ENCODE assay signal across 8 cellular contexts in the genomic region with DNA sequence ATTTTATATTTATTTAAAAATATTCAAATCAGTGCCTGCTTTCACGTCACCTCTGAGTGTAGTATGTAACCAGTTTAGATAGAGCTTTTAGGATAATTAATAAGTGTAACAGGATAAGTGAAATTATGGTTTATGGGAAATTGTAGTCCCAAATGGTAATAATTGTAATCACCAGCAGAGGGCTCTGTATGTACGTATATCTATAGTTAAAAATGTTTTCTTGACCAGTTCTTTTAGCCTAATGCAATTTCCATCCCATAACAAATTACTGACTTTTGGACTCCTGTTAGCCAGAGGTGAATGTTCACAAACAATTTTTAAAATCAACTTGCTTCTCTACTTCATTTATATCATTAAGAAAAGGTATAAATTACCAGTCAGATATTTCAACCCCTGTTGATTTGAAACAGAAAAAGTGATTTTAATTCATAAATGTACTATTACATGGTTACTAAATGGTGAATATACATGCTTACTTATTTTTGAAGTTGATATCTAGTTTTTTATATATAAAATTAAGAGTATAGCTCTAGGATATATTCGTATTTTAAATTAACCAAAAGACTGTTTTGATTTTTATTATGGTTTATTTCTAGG. TPM values are rescaled to one million over a fixed set of nuclear protein-coding genes. Genes with fewer than 3 reads are reported as not detected.
A peak's percentile ranks its signal among the peaks of the same experiment; 100 is the strongest.
DNase-seq lines count a peak whose midpoint lies in the region; ATAC-seq and TF ChIP-seq lines count a peak whose summit lies in the region.

No MANE protein-coding gene starts in this region.

- H3K9ac ChIP-seq in mesenchymal stem cell (ENCODE audit: low read length) = no peak overlapping the region

- H2BK12ac ChIP-seq in mesenchymal stem cell (ENCODE audit: low read length in 2 of 2) = no peak overlapping the region

- no peak overlapping the region for H3K18ac ChIP-seq in mesenchymal stem cell (ENCODE audit: low read depth in 1 of 2, low read length in 2 of 2)

- H3K9me3 ChIP-seq in CD8-positive, alpha-beta T cell (ENCODE audit: low read length) = no peaks in the 10 kb centered on the region
- H3K9me3 ChIP-seq in mesenchymal stem cell (ENCODE audit: control insufficient read depth, low read length) = no peaks in the 10 kb centered on the region

- H2BK120ac ChIP-seq in mesenchymal stem cell (ENCODE audit: low read depth, low read length) = no peak overlapping the region

- no peak overlapping the region for H2BK15ac ChIP-seq in mesenchymal stem cell (ENCODE audit: low read depth, poor library complexity, severe bottlenecking)

- TF ChIP-seq CTCF in CD8-positive, alpha-beta T cell (IDR thresholded peaks at IDR 0.05) = peak; percentile 99

- peaks cover 49% of the 10 kb centered on the region for H3K36me3 Mint-ChIP-seq in CD8-positive, alpha-beta T cell

- POLR2A ChIA-PET in CD8-positive, alpha-beta T cell (lab: Charles Lee) = interaction anchor here (0.6 to 1.4 kb wide), 4 partner anchors 92 to 369 kb away, joined by 3 to 8 read pairs (median 4); no protein-coding TSS in a partner anchor

- H3K36me3 ChIP-seq in CD8-positive, alpha-beta T cell (ENCODE audit: insufficient read depth, low read length) = peaks cover 3% of the 10 kb centered on the region
- peaks cover 4 to 75% of the 10 kb centered on the region in 2 experiments for H3K36me3 ChIP-seq in mesenchymal stem cell (ENCODE audit: control insufficient read depth in 1 of 2, insufficient read depth in 2 of 2, low read depth in 1 of 2, low read length in 2 of 2)

- H3K79me1 ChIP-seq in mesenchymal stem cell (replicated peaks; ENCODE audit: low read length, poor library complexity, severe bottlenecking) = peaks cover 11% of the 10 kb centered on the region

- H3K4me2 ChIP-seq in mesenchymal stem cell (ENCODE audit: low read length, poor library complexity, severe bottlenecking) = no peak overlapping the region

- intact Hi-C loops in CD8-positive, alpha-beta T cell (cut with DNase I, micrococcal nuclease) = loop anchor here (1.0 to 5.0 kb wide), 6 partner anchors 215 to 436 kb away; no protein-coding TSS in a partner anchor

- H2AK5ac ChIP-seq in mesenchymal stem cell (ENCODE audit: low read length, severe bottlenecking) = no peak overlapping the region

- no peak overlapping the region for H3K4ac ChIP-seq in mesenchymal stem cell (ENCODE audit: low read depth in 1 of 2, low read length in 2 of 2)

- H4K8ac ChIP-seq in mesenchymal stem cell (ENCODE audit: low read length) = no peak overlapping the region

- WGBS in mesenchymal stem cell = 15% methylated on average over 1 of the region's 3 CpGs

- peaks cover 41% of the 10 kb centered on the region for H3K4me1 Mint-ChIP-seq in CD8-positive, alpha-beta T cell (ENCODE audit: low read depth)

- CTCF ChIA-PET in CD8-positive, alpha-beta T cell (lab: Charles Lee) = interaction anchor here (0.7 to 4.8 kb wide), 18 partner anchors 30 to 437 kb away, joined by 3 to 37 read pairs (median 4); partner anchors contain the start of gene DPH5

- no peaks in the 10 kb centered on the region for H3K27me3 ChIP-seq in CD8-positive, alpha-beta T cell (ENCODE audit: insufficient read depth, low read length)
- H3K27me3 ChIP-seq in mesenchymal stem cell (ENCODE audit: control insufficient read depth in 1 of 2, insufficient read depth in 1 of 2, low read length in 2 of 2) = no peaks in the 10 kb centered on the region

- H3K14ac ChIP-seq in mesenchymal stem cell (ENCODE audit: low read length in 2 of 2) = no peak overlapping the region

- no peak for DNase-seq in CD8-positive, alpha-beta T cell
- DNase-seq in NCI-H526 treated with DMSO at 0.1 percent for 48 hours (lab: John Stamatoyannopoulos, UW) (peak; percentile 45), cerebellum (ENCODE audit: low spot score) (peak; percentile 57), mesenchymal stem cell (peak; percentile 70), NCI-H226 (no peak)
- DNase-seq in activated CD4-positive, alpha-beta T cell treated with anti-CD3 and anti-CD28 coated beads, Interleukin-2, amount 50 U/mL, for 48 hours = no peak

- H4K91ac ChIP-seq in mesenchymal stem cell (ENCODE audit: low read length) = no peak overlapping the region

- peak overlapping the region; percentile 63 for H3K27ac Mint-ChIP-seq in CD8-positive, alpha-beta T cell

- H3K4me3 ChIP-seq in CD8-positive, alpha-beta T cell (ENCODE audit: low read depth, low read length) = no peak overlapping the region
- no peak overlapping the region for H3K4me3 ChIP-seq in mesenchymal stem cell (ENCODE audit: insufficient read depth in 1 of 2, low read depth in 1 of 2, low read length in 2 of 2)

- H3K23ac ChIP-seq in mesenchymal stem cell (ENCODE audit: low read length in 2 of 2) = no peak overlapping the region

- H3K9me3 Mint-ChIP-seq in CD8-positive, alpha-beta T cell = no peaks in the 10 kb centered on the region

- H3K27ac ChIP-seq in CD8-positive, alpha-beta T cell (ENCODE audit: low read depth, low read length) = no peak overlapping the region
- H3K27ac ChIP-seq in mesenchymal stem cell (ENCODE audit: low read length, poor library complexity, severe bottlenecking) = no peak overlapping the region

- no peak overlapping the region for H2BK5ac ChIP-seq in mesenchymal stem cell (ENCODE audit: low read depth, low read length, poor library complexity, severe bottlenecking)

- H3K4me3 Mint-ChIP-seq in CD8-positive, alpha-beta T cell = no peak overlapping the region

- H3K4me1 ChIP-seq in CD8-positive, alpha-beta T cell (ENCODE audit: insufficient read depth, low read length) = peaks cover 37% of the 10 kb centered on the region
- no peaks in the 10 kb centered on the region for H3K4me1 ChIP-seq in mesenchymal stem cell (ENCODE audit: control insufficient read depth, insufficient read depth, low read depth, low read length)

- ATAC-seq in CD8-positive, alpha-beta T cell = peak; percentile 45
- ATAC-seq in GM21723 (IDR thresholded peaks at IDR 0.05; ENCODE audit: unreplicated experiment) (peak; percentile 65), HG03342 (IDR thresholded peaks at IDR 0.05; ENCODE audit: unreplicated experiment) (no peak)

- H3K27me3 Mint-ChIP-seq in CD8-positive, alpha-beta T cell (ENCODE audit: low read depth) = no peaks in the 10 kb centered on the region

- no peak overlapping the region for H2AFZ ChIP-seq in mesenchymal stem cell (ENCODE audit: low read depth, low read length)

RNA-seq across cellular contexts. Expression of gene SLC30A7, which starts 25.3 kb away (rescaled TPM):
- total RNA-seq in CD8-positive, alpha-beta T cell = 10 to 100 TPM; 18.8 to 20.2 TPM
- 22.8 TPM for total RNA-seq in cerebellum
- 23.2 TPM for polyA plus RNA-seq in mesenchymal stem cell (2013, experiment 1 of 2)
- 23.4 TPM for polyA plus RNA-seq in mesenchymal stem cell (2013, experiment 2 of 2)

RNA-seq across cellular contexts. Expression of gene EXTL2, which starts 26.6 kb away (rescaled TPM):
- 1 to 10 TPM; 1.2 to 2.1 TPM for total RNA-seq in CD8-positive, alpha-beta T cell
- 38.5 TPM for total RNA-seq in cerebellum
- polyA plus RNA-seq in mesenchymal stem cell (2013, experiment 1 of 2) = 37.3 TPM
- 40.0 TPM for polyA plus RNA-seq in mesenchymal stem cell (2013, experiment 2 of 2)

Comparison
In these comparisons a context has a peak if more than half of its experiments do, and no peak if none do; other contexts are left out.
1. DNase-seq: peak in NCI-H526 treated with DMSO at 0.1 percent for 48 hours (single experiment), cerebellum (single experiment) and mesenchymal stem cell (single experiment); none in CD8-positive, alpha-beta T cell (0 of 7), NCI-H226 (single experiment) and activated CD4-positive, alpha-beta T cell treated with anti-CD3 and anti-CD28 coated beads, Interleukin-2, amount 50 U/mL, for 48 hours (0 of 2).
2. RNA of gene EXTL2, which starts 26.6 kb away (total RNA-seq): 38.5 TPM in cerebellum (single experiment); 1.2 to 2.1 TPM in CD8-positive, alpha-beta T cell; every median in the first group is over 10 times any median in the second.